8 cellular contexts compared by ENCODE assay signal in genomic region chr19:58182989-58183821, GRCh38. TPM values are rescaled to one million over a fixed set of nuclear protein-coding genes. Genes with fewer than 3 reads are reported as not detected.
DNase-seq lines count a peak whose midpoint lies in the region; ATAC-seq, FAIRE-seq and TF ChIP-seq lines count a peak whose summit lies in the region.

Gene ZNF274, plus strand, starts transcription at chr19:58183061. Its CDS starts 905 bp downstream, at chr19:58183966.

- intact Hi-C loops in mucosa of descending colon (cut with DNase I, micrococcal nuclease), result no loop called here

- no peaks in the 10 kb centered on the region for H3K27me3 ChIP-seq in OCI-LY3 (ENCODE audit: low read depth, low read length)

- in situ Hi-C loops in Caki2 (cut with HindIII; ENCODE audit: low pct_unique_long_range_greater_than_20kb, low sequenced_read_pairs), result no loop called here

- TF ChIP-seq CTCF in OCI-LY3 (IDR thresholded peaks at IDR 0.05; ENCODE audit: low read depth, low read length) (no peak), epithelial cell of esophagus (IDR thresholded peaks at IDR 0.05; ENCODE audit: insufficient read depth, low read depth, low read length, missing control alignments) (no peak), mucosa of descending colon (IDR thresholded peaks at IDR 0.05) (no peak)

- H3K9me3 ChIP-seq in OCI-LY3 (ENCODE audit: insufficient read depth, low read length) (peaks cover 44% of the 10 kb centered on the region), mucosa of descending colon (peaks cover 90% of the 10 kb centered on the region)

- no peaks in the 10 kb centered on the region for H4K20me1 ChIP-seq in OCI-LY3 (ENCODE audit: insufficient read depth, low read length)

- peak; percentile 82 for ATAC-seq in GM21367 (IDR thresholded peaks at IDR 0.05; ENCODE audit: unreplicated experiment)
- peak; percentile 96 for ATAC-seq in mucosa of descending colon

- peak within 1 kb of the TSS; percentile 91 for H3K27ac ChIP-seq in OCI-LY3 (ENCODE audit: low read length)

- peak; percentile 88 for FAIRE-seq in HTR-8/SVneo (lab: Jason Lieb, UNC)

- peak within 1 kb of the TSS; percentile 93 for H3K4me2 ChIP-seq in OCI-LY3 (ENCODE audit: low read length)

- H3K36me3 ChIP-seq in OCI-LY3 (replicated peaks; ENCODE audit: low read depth, low read length) (peaks cover 73% of the 10 kb centered on the region), mucosa of descending colon (ENCODE audit: low read depth) (no peaks in the 10 kb centered on the region)

- H2AFZ ChIP-seq in OCI-LY3 (ENCODE audit: low read depth, low read length), result peak within 1 kb of the TSS; percentile 97

- H3K9ac ChIP-seq in OCI-LY3 (ENCODE audit: low read length), result peak within 1 kb of the TSS; percentile 97

- peak; percentile 96 for DNase-seq in Caki2 (ENCODE audit: low read depth)
- DNase-seq in HTR-8/SVneo (ENCODE audit: insufficient read length, low spot score), result peak; percentile 90
- DNase-seq in activated T-cell treated with anti-CD3 and anti-CD28 coated beads for 24 hours (ENCODE audit: low read depth), result peak; percentile 86
- peak; percentile 97 for DNase-seq in epithelial cell of esophagus (ENCODE audit: low read depth)
- peak; percentile 92 to 96 (median 95) for DNase-seq in mucosa of descending colon
- DNase-seq in stimulated activated CD8-positive, alpha-beta memory T cell treated with anti-CD3 and anti-CD28 coated beads, Interleukin-4, amount 100 ng/mL, for 1 hour (ENCODE audit: low read depth in 2 of 2, low spot score in 1 of 2), result peak; percentile 82 to 87

- peaks cover 11% of the 10 kb centered on the region for H3K4me1 ChIP-seq in OCI-LY3 (ENCODE audit: low read length)
- no peaks in the 10 kb centered on the region for H3K4me1 ChIP-seq in mucosa of descending colon (ENCODE audit: low read depth)

- H3K79me2 ChIP-seq in OCI-LY3 (ENCODE audit: low read length), result peaks cover 12% of the 10 kb centered on the region

- peak within 1 kb of the TSS; percentile 92 for H3K4me3 ChIP-seq in OCI-LY3 (ENCODE audit: low read length)
- peak within 1 kb of the TSS; percentile 87 for H3K4me3 ChIP-seq in epithelial cell of esophagus (ENCODE audit: low read length)
- H3K4me3 ChIP-seq in mucosa of descending colon, result peak within 1 kb of the TSS; percentile 80

RNA-seq across cellular contexts. Expression of gene ZNF274, which starts in this region (rescaled TPM):
- 27.7 and 34.0 TPM in 2 replicates for total RNA-seq in Caki2 (2014; rRNA removed; shearing (Covaris generic); ENCODE audit: low replicate concordance)
- 10 to 100 TPM; 13.3 to 26.6 (median 20.5) TPM for total RNA-seq in mucosa of descending colon

Comparison
In these comparisons a context has a peak if more than half of its experiments do, and no peak if none do; other contexts are left out.
1. Peak in every context shown above with its lines: DNase-seq, ATAC-seq, H3K4me3 ChIP-seq and H3K27ac ChIP-seq.